ENCODE assay signal across 8 cellular contexts in genomic region chr17:50508573-50509460, GRCh38. TPM values are rescaled to one million over a fixed set of nuclear protein-coding genes. Genes with fewer than 3 reads are reported as not detected.
DNase-seq lines count a peak whose midpoint lies in the region; ATAC-seq and TF ChIP-seq lines count a peak whose summit lies in the region.

No MANE protein-coding gene starts in this region.

- H3K9ac ChIP-seq in OCI-LY3 (ENCODE audit: low read length): peak overlapping the region; percentile 91

- no peaks in the 10 kb centered on the region for H3K36me3 Mint-ChIP-seq in CD14-positive monocyte

- peak; percentile 77 for TF ChIP-seq POLR2A in erythroblast (IDR thresholded peaks at IDR 0.05; ENCODE audit: low read length)

- peaks cover 37% of the 10 kb centered on the region for H3K4me1 Mint-ChIP-seq in CD14-positive monocyte

- H3K27ac Mint-ChIP-seq in CD14-positive monocyte: peak overlapping the region; percentile 64 to 82 (median 68)

- H3K36me3 ChIP-seq in OCI-LY3 (replicated peaks; ENCODE audit: low read depth, low read length) (peaks cover 3% of the 10 kb centered on the region), neutrophil (no peaks in the 10 kb centered on the region)

- TF ChIP-seq CTCF in CD14-positive monocyte (IDR thresholded peaks at IDR 0.05): no peak
- peak; percentile 2; the same call in 1 of the 2 replicates for TF ChIP-seq CTCF in OCI-LY3 (IDR thresholded peaks at IDR 0.05; ENCODE audit: low read depth, low read length)
- no peak for TF ChIP-seq CTCF in neutrophil (IDR thresholded peaks at IDR 0.05)

- peak overlapping the region; percentile 84 to 91 for H3K4me3 Mint-ChIP-seq in CD14-positive monocyte

- no peak for DNase-seq in CD14-positive monocyte (ENCODE audit: low spot score)
- peak in 1 of 2 experiments; percentile 34 for DNase-seq in erythroblast (lab: John Stamatoyannopoulos, UW)
- no peak for DNase-seq in OCI-M2 (lab: John Stamatoyannopoulos, UW; ENCODE audit: unreplicated experiment)
- DNase-seq in COR-L47 (lab: John Stamatoyannopoulos, UW): no peak

- H3K4me1 ChIP-seq in OCI-LY3 (ENCODE audit: low read length) (peaks cover 36% of the 10 kb centered on the region), neutrophil (ENCODE audit: control insufficient read depth in 1 of 2, insufficient read depth in 1 of 2, low read depth in 1 of 2, low read length in 1 of 2) (peaks cover 7 to 12% of the 10 kb centered on the region in 2 experiments)

- H4K20me1 ChIP-seq in OCI-LY3 (ENCODE audit: insufficient read depth, low read length): no peaks in the 10 kb centered on the region

- ATAC-seq in HG02759 (IDR thresholded peaks at IDR 0.05; ENCODE audit: unreplicated experiment) (no peak), HG02973 (IDR thresholded peaks at IDR 0.05; ENCODE audit: unreplicated experiment) (no peak)

- no peaks in the 10 kb centered on the region for H3K27me3 ChIP-seq in OCI-LY3 (ENCODE audit: low read depth, low read length)
- peaks cover 6% of the 10 kb centered on the region for H3K27me3 ChIP-seq in neutrophil

- H3K4me3 ChIP-seq in OCI-LY3 (ENCODE audit: low read length): peak overlapping the region; percentile 93
- peak overlapping the region; percentile 70 to 80 for H3K4me3 ChIP-seq in neutrophil (ENCODE audit: low read depth in 1 of 2, low read length in 1 of 2)

- H2AFZ ChIP-seq in OCI-LY3 (ENCODE audit: low read depth, low read length): peak overlapping the region; percentile 96

- H3K9me3 ChIP-seq in OCI-LY3 (ENCODE audit: insufficient read depth, low read length): no peaks in the 10 kb centered on the region
- H3K9me3 ChIP-seq in neutrophil: no peaks in the 10 kb centered on the region

- H3K27me3 Mint-ChIP-seq in CD14-positive monocyte (ENCODE audit: low read depth in 3 of 3): peaks cover 4 to 10% (median 6%) of the 10 kb centered on the region in 3 donors

- peaks cover 0 to 2% (median 0%) of the 10 kb centered on the region in 7 donors for H3K9me3 Mint-ChIP-seq in CD14-positive monocyte

- peak overlapping the region; percentile 64 for H3K27ac ChIP-seq in OCI-LY3 (ENCODE audit: low read length)
- H3K27ac ChIP-seq in neutrophil: peak overlapping the region; percentile 11

- peaks cover 18% of the 10 kb centered on the region for H3K79me2 ChIP-seq in OCI-LY3 (ENCODE audit: low read length)

- H3K4me2 ChIP-seq in OCI-LY3 (ENCODE audit: low read length): peak overlapping the region; percentile 93

- intact Hi-C loops in CD14-positive monocyte (cut with micrococcal nuclease): no loop called here

RNA-seq across cellular contexts. Expression of gene MYCBPAP, which starts 0.6 kb away (rescaled TPM):
- not detected for polyA plus RNA-seq in CD14-positive monocyte

RNA-seq across cellular contexts. Expression of gene EPN3, which starts 23.7 kb away (rescaled TPM):
- polyA plus RNA-seq in CD14-positive monocyte: not detected

RNA-seq across cellular contexts. Expression of gene RSAD1, which starts 30.2 kb away (rescaled TPM):
- 10 to 100 TPM; 20.6 to 21.2 TPM for polyA plus RNA-seq in CD14-positive monocyte

RNA-seq across cellular contexts. Expression of gene SPATA20, which starts 38.2 kb away (rescaled TPM):
- 10 to 100 TPM in 1 of 2 donors, 1 to 10 TPM in 1; 9.3 to 12.2 TPM for polyA plus RNA-seq in CD14-positive monocyte

RNA-seq across cellular contexts. Expression of gene CHAD, which starts 40.1 kb away (rescaled TPM):
- polyA plus RNA-seq in CD14-positive monocyte: not detected
